In genomic region chr3:82940124-82940523, GRCh38 we compare ENCODE assay signal across 26 cellular contexts.
"Had no signal": no experiment of that assay in that cellular context is flagged by ENCODE, and none has a peak within 500 bp of the region (broad histone marks: within the 10 kb centered on the region; RNA-seq: fewer than 3 reads in every experiment).

No MANE protein-coding gene starts in this region.

- H3K4me1 Mint-ChIP-seq: activated CD4-positive, alpha-beta T cell treated with anti-CD3 and anti-CD28 coated beads, Interleukin-2, amount 10 ng/mL, durations not matched to agents 7 days and 5 days; activated naive CD8-positive, alpha-beta T cell treated with anti-CD3 and anti-CD28 coated beads, Interleukin-2, amount 50 U/mL, for 24 hours; activated T-helper 17 cell treated with anti-CD3 and anti-CD28 coated beads, Interleukin-2, amount 50 U/mL, for 72 hours; central memory CD8-positive, alpha-beta T cell; naive thymus-derived CD8-positive, alpha-beta T cell; T-cell had no signal

- H3K27ac ChIP-seq: brain microvascular endothelial cell, coronary artery, foreskin keratinocyte, SK-N-MC, skin epidermis, tibial nerve, vagina had no signal

- H3K27me3 ChIP-seq: brain microvascular endothelial cell, foreskin keratinocyte, tibial nerve, vagina had no signal

- H3K4me3 Mint-ChIP-seq: activated CD4-positive, alpha-beta T cell treated with anti-CD3 and anti-CD28 coated beads, Interleukin-2, amount 10 ng/mL, durations not matched to agents 7 days and 5 days; activated naive CD4-positive, alpha-beta T cell treated with anti-CD3 and anti-CD28 coated beads for 36 hours; activated naive CD8-positive, alpha-beta T cell treated with anti-CD3 and anti-CD28 coated beads, Interleukin-2, amount 50 U/mL, for 24 hours; activated T-helper 17 cell treated with anti-CD3 and anti-CD28 coated beads, Interleukin-2, amount 50 U/mL, for 72 hours; central memory CD8-positive, alpha-beta T cell; naive thymus-derived CD8-positive, alpha-beta T cell; stimulated activated naive CD8-positive, alpha-beta T cell treated with anti-CD3 and anti-CD28 coated beads, Interleukin-15, Interleukin-2, amounts not matched to agents 100 ng/mL and 50 ng/mL, for 24 hours; T-cell had no signal

- DNase-seq: activated CD4-positive, alpha-beta T cell treated with anti-CD3 and anti-CD28 coated beads, Interleukin-2, amount 10 ng/mL, durations not matched to agents 7 days and 5 days; activated CD4-positive, CD25-positive, alpha-beta regulatory T cell; activated naive CD4-positive, alpha-beta T cell treated with anti-CD3 and anti-CD28 coated beads for 36 hours; activated naive CD8-positive, alpha-beta T cell treated with anti-CD3 and anti-CD28 coated beads, Interleukin-2, amount 50 U/mL, for 24 hours; activated T-cell treated with anti-CD3 and anti-CD28 coated beads for 4 hours; anterior cingulate cortex; brain microvascular endothelial cell; foreskin keratinocyte; glutamatergic neuron; hippocampal formation; mesendoderm; retina; stimulated activated CD4-positive, alpha-beta T cell treated with anti-CD3 and anti-CD28 coated beads, Interleukin-15, amount 100 ng/mL, for 24 hours; stimulated activated CD4-positive, alpha-beta T cell treated with anti-CD3 and anti-CD28 coated beads, Interleukin-2, amount 100 ng/mL, for 48 hours; T-cell had no signal

- H3K4me3 ChIP-seq: coronary artery, SK-N-MC, skin epidermis, tibial nerve, vagina had no signal

- ATAC-seq: activated naive CD8-positive, alpha-beta T cell treated with anti-CD3 and anti-CD28 coated beads, Interleukin-2, amount 50 U/mL, for 24 hours; activated T-helper 17 cell treated with anti-CD3 and anti-CD28 coated beads, Interleukin-2, amount 50 U/mL, for 72 hours; foreskin keratinocyte; left lobe of liver; naive thymus-derived CD8-positive, alpha-beta T cell; T-cell had no signal

- FAIRE-seq: islet of Langerhans had no signal

- H3K4me1 ChIP-seq: foreskin keratinocyte, tibial nerve, vagina had no signal

- H3K36me3 ChIP-seq: brain microvascular endothelial cell, tibial nerve, vagina had no signal

- H3K27me3 Mint-ChIP-seq: activated CD4-positive, alpha-beta T cell treated with anti-CD3 and anti-CD28 coated beads, Interleukin-2, amount 10 ng/mL, durations not matched to agents 7 days and 5 days; activated naive CD8-positive, alpha-beta T cell treated with anti-CD3 and anti-CD28 coated beads, Interleukin-2, amount 50 U/mL, for 24 hours; activated T-helper 17 cell treated with anti-CD3 and anti-CD28 coated beads, Interleukin-2, amount 50 U/mL, for 72 hours; central memory CD8-positive, alpha-beta T cell; naive thymus-derived CD8-positive, alpha-beta T cell; stimulated activated naive CD8-positive, alpha-beta T cell treated with anti-CD3 and anti-CD28 coated beads, Interleukin-15, Interleukin-2, amounts not matched to agents 100 ng/mL and 50 ng/mL, for 24 hours; T-cell had no signal

- H3K36me3 Mint-ChIP-seq: T-cell had no signal

- H3K27ac Mint-ChIP-seq: activated CD4-positive, alpha-beta T cell treated with anti-CD3 and anti-CD28 coated beads, Interleukin-2, amount 10 ng/mL, durations not matched to agents 7 days and 5 days; activated naive CD4-positive, alpha-beta T cell treated with anti-CD3 and anti-CD28 coated beads for 36 hours; activated naive CD8-positive, alpha-beta T cell treated with anti-CD3 and anti-CD28 coated beads, Interleukin-2, amount 50 U/mL, for 24 hours; activated T-helper 17 cell treated with anti-CD3 and anti-CD28 coated beads, Interleukin-2, amount 50 U/mL, for 72 hours; naive thymus-derived CD8-positive, alpha-beta T cell; stimulated activated naive CD8-positive, alpha-beta T cell treated with anti-CD3 and anti-CD28 coated beads, Interleukin-15, Interleukin-2, amounts not matched to agents 100 ng/mL and 50 ng/mL, for 24 hours; T-cell had no signal
